16 cellular contexts compared by ENCODE assay signal in the genomic region with DNA sequence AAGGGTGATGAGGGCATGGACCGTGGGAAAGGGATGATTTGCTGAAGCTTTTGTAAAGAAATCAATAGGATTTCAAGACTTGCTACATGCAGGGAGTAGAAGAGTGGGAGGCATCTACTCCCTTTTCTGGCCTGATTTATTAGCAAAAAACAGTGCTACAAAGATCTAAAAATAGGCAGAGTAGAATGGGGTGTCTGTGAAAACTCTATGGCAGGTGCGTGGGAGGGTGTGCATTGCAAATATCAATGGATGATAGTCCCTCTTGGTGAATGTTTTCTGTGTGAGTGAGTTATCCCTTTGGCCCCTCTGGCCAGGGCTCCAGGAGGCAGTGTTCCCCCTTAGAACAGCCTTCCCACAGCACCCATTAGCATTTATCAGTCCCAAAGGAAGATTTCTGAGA.
A peak's percentile ranks its signal among the peaks of the same experiment; 100 is the strongest.
DNase-seq lines count a peak whose midpoint lies in the region; ATAC-seq, FAIRE-seq and TF ChIP-seq lines count a peak whose summit lies in the region.
"Had no signal": no experiment of that assay in that cellular context is flagged by ENCODE, and none has a peak within 500 bp of the region (broad histone marks: within the 10 kb centered on the region; RNA-seq: fewer than 3 reads in every experiment).

No MANE protein-coding gene starts in this region.

- no peaks in the 10 kb centered on the region for H3K36me3 ChIP-seq in MM.1S (replicated peaks; ENCODE audit: insufficient read depth, low read length)
- no peaks in the 10 kb centered on the region for H3K36me3 ChIP-seq in osteoblast (ENCODE audit: insufficient read depth, low read length)
- H3K36me3 ChIP-seq: transverse colon had no signal

- H3K9me3 ChIP-seq in A549 (no peaks in the 10 kb centered on the region), MM.1S (replicated peaks; ENCODE audit: insufficient read depth, low read length) (no peaks in the 10 kb centered on the region), osteoblast (ENCODE audit: low read depth, low read length) (no peaks in the 10 kb centered on the region)
- H3K9me3 ChIP-seq: transverse colon had no signal

- whole genome bisulfite sequencing in A549 (ENCODE audit: missing lambda C conversion rate) = 91% methylated on average over 2 of the region's 2 CpGs

- no peak for TF ChIP-seq RAD21 in A549 (conservative IDR thresholded peaks at IDR 0.05 in 1 of 2, IDR thresholded peaks at IDR 0.05 in 1 of 2)

- H3K27ac ChIP-seq in A549 (peak overlapping the region; percentile 0 to 59; a peak in 4 of 6 replicates), MM.1S (ENCODE audit: low read length) (peak overlapping the region; percentile 87), osteoblast (ENCODE audit: low read depth, low read length) (no peak overlapping the region), substantia nigra (ENCODE audit: low read depth, low read length, poor library complexity, severe bottlenecking) (no peak overlapping the region)

- DNase-seq in A549 (ENCODE audit: low read depth in 1 of 2, low spot score in 1 of 2) (no peak), MM.1S (no peak), endothelial cell (ENCODE audit: low spot score) (no peak), osteoblast (ENCODE audit: insufficient read length, low spot score, missing footprints) (no peak), DMS153 (lab: John Stamatoyannopoulos, UW) (no peak), substantia nigra (lab: John Stamatoyannopoulos, UW) (no peak), Right ventricle myocardium superior (no peak)
- DNase-seq: activated B cell treated with CpG ODN at 0.5 μM for 24 hours; activated naive CD4-positive, alpha-beta T cell; kidney glomerular epithelial cell; NCI-H146; NCI-H226; occipital lobe; SW 1271 had no signal

- no peaks in the 10 kb centered on the region for H3K9me3 Mint-ChIP-seq in endothelial cell (ENCODE audit: unreplicated experiment)
- H3K9me3 Mint-ChIP-seq: activated B cell treated with CpG ODN at 0.5 μM for 24 hours had no signal

- TF ChIP-seq CTCF in A549 (IDR thresholded peaks at IDR 0.05) = no peak
- no peak for TF ChIP-seq CTCF in MM.1S (IDR thresholded peaks at IDR 0.05; ENCODE audit: low read length)
- TF ChIP-seq CTCF in endothelial cell (IDR thresholded peaks at IDR 0.05; ENCODE audit: unreplicated experiment) = no peak
- no peak for TF ChIP-seq CTCF in osteoblast (IDR thresholded peaks at IDR 0.05; ENCODE audit: extremely low read depth, low read depth, low read length)

- H3K27ac Mint-ChIP-seq in endothelial cell (ENCODE audit: unreplicated experiment) = no peak overlapping the region
- H3K27ac Mint-ChIP-seq: activated B cell treated with CpG ODN at 0.5 μM for 24 hours had no signal

- H3K4me3 ChIP-seq in A549 (no peak overlapping the region), MM.1S (ENCODE audit: low read length) (no peak overlapping the region), osteoblast (ENCODE audit: insufficient read depth, low read length) (no peak overlapping the region)
- H3K4me3 ChIP-seq: transverse colon had no signal

- no peak overlapping the region; the same call in 1 of the 2 replicates for H3K9ac ChIP-seq in MM.1S (ENCODE audit: low read length)

- H3K27me3 ChIP-seq in MM.1S (replicated peaks; ENCODE audit: insufficient read depth, low read length) (no peaks in the 10 kb centered on the region), osteoblast (ENCODE audit: insufficient read depth, low read length) (no peaks in the 10 kb centered on the region)
- H3K27me3 ChIP-seq: transverse colon had no signal

- CTCF ChIA-PET in A549 (lab: Yijun Ruan, JAX) = interaction anchor here (1.8 to 2.0 kb wide), 2 partner anchors 9 to 200 kb away, joined by 11 to 15 read pairs; no protein-coding TSS in a partner anchor

- peaks cover 7% of the 10 kb centered on the region for H3K36me3 Mint-ChIP-seq in endothelial cell (ENCODE audit: low read depth, unreplicated experiment)

- ATAC-seq in A549 = no peak
- no peak for ATAC-seq in GM18520 (IDR thresholded peaks at IDR 0.05; ENCODE audit: unreplicated experiment)
- ATAC-seq in Right ventricle myocardium superior (ENCODE audit: poor library complexity) = no peak

- peaks cover 6% of the 10 kb centered on the region; the same call in 1 of the 2 replicates for H3F3A ChIP-seq in MM.1S (ENCODE audit: insufficient read depth, low read length)

- intact Hi-C loops in Right ventricle myocardium superior (cut with DNase I) = no loop called here

- no peak for TF ChIP-seq POLR2A in A549 (IDR thresholded peaks at IDR 0.05; ENCODE audit: low read length)

- no peaks in the 10 kb centered on the region for H3K9me2 ChIP-seq in MM.1S (replicated peaks; ENCODE audit: insufficient read depth, low read length)

- peaks cover 3% of the 10 kb centered on the region for H3K4me1 Mint-ChIP-seq in endothelial cell (ENCODE audit: unreplicated experiment)

- no peak for FAIRE-seq in A549 (lab: Jason Lieb, UNC)

- H4K20me1 ChIP-seq in MM.1S (ENCODE audit: insufficient read depth, low read length) = no peaks in the 10 kb centered on the region
- no peaks in the 10 kb centered on the region for H4K20me1 ChIP-seq in osteoblast (ENCODE audit: insufficient read depth, low read length)

- no peaks in the 10 kb centered on the region for H3K4me1 ChIP-seq in A549
- H3K4me1 ChIP-seq in MM.1S (ENCODE audit: low read length) = peaks cover 22% of the 10 kb centered on the region
- peaks cover 8% of the 10 kb centered on the region for H3K4me1 ChIP-seq in osteoblast (ENCODE audit: insufficient read depth, low read length)

- POLR2A ChIA-PET in A549 (lab: Yijun Ruan, JAX) = no interaction called here

- no peaks in the 10 kb centered on the region for H3K79me2 ChIP-seq in MM.1S (ENCODE audit: low read length)
- no peaks in the 10 kb centered on the region for H3K79me2 ChIP-seq in osteoblast (ENCODE audit: insufficient read depth, low read length)

- peaks cover 3% of the 10 kb centered on the region for H3K27me3 Mint-ChIP-seq in endothelial cell (ENCODE audit: unreplicated experiment)

- peak overlapping the region; percentile 58; the same call in 1 of the 2 replicates for H2AFZ ChIP-seq in MM.1S (ENCODE audit: low read length)
- peak overlapping the region; percentile 78 for H2AFZ ChIP-seq in osteoblast (ENCODE audit: low read length)

- TF ChIP-seq EP300 in A549 (IDR thresholded peaks at IDR 0.05) = no peak

- peak overlapping the region; percentile 35 for H3K4me3 Mint-ChIP-seq in endothelial cell (ENCODE audit: unreplicated experiment)

- H3K4me2 ChIP-seq in A549 (no peak overlapping the region), MM.1S (ENCODE audit: low read depth, low read length) (peak overlapping the region; percentile 59; the same call in 1 of the 2 replicates), osteoblast (ENCODE audit: insufficient read depth, low read length) (peak overlapping the region; percentile 66)

TF ChIP-seq in A549, 52 proteins besides CTCF, POLR2A, EP300 and RAD21:
- TF ChIP-seq JUNB (IDR thresholded peaks at IDR 0.05) (no peak), FOSB (CRISPR knock-in tag; IDR thresholded peaks at IDR 0.05) (no peak), EHF (CRISPR knock-in tag; IDR thresholded peaks at IDR 0.05) (no peak), GATA3 (IDR thresholded peaks at IDR 0.05; ENCODE audit: borderline replicate concordance) (no peak), ESRRA (IDR thresholded peaks at IDR 0.05; ENCODE audit: borderline replicate concordance, low read length) (no peak), NR3C1 (IDR thresholded peaks at IDR 0.05) (no peak), SREBF2 (IDR thresholded peaks at IDR 0.05) (no peak), HEYL (CRISPR knock-in tag; IDR thresholded peaks at IDR 0.05) (no peak), NFE2L2 (conservative IDR thresholded peaks at IDR 0.05; ENCODE audit: low read length) (no peak)
- TF ChIP-seq, protein P1, sequence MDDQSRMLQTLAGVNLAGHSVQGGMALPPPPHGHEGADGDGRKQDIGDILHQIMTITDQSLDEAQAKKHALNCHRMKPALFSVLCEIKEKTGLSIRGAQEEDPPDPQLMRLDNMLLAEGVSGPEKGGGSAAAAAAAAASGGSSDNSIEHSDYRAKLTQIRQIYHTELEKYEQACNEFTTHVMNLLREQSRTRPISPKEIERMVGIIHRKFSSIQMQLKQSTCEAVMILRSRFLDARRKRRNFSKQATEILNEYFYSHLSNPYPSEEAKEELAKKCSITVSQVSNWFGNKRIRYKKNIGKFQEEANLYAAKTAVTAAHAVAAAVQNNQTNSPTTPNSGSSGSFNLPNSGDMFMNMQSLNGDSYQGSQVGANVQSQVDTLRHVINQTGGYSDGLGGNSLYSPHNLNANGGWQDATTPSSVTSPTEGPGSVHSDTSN (IDR thresholded peaks at IDR 0.05) = no peak
- TF ChIP-seq, protein P2, sequence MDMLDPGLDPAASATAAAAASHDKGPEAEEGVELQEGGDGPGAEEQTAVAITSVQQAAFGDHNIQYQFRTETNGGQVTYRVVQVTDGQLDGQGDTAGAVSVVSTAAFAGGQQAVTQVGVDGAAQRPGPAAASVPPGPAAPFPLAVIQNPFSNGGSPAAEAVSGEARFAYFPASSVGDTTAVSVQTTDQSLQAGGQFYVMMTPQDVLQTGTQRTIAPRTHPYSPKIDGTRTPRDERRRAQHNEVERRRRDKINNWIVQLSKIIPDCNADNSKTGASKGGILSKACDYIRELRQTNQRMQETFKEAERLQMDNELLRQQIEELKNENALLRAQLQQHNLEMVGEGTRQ (IDR thresholded peaks at IDR 0.05) = no peak
- TF ChIP-seq, protein P3, sequence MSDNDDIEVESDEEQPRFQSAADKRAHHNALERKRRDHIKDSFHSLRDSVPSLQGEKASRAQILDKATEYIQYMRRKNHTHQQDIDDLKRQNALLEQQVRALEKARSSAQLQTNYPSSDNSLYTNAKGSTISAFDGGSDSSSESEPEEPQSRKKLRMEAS (IDR thresholded peaks at IDR 0.05) = no peak
TF ChIP-seq in A549: peak in this region for 0.

Comparison
In these comparisons a context has a peak if more than half of its experiments do, and no peak if none do; other contexts are left out.
1. H3K27ac ChIP-seq: peak in A549 (2 of 2) and MM.1S (single experiment); none in osteoblast (single experiment) and substantia nigra (single experiment).